ENCODE assay signal across 8 cellular contexts in genomic region chr9:75892168-75892901, GRCh38. TPM values are rescaled to one million over a fixed set of nuclear protein-coding genes. Genes with fewer than 3 reads are reported as not detected.
DNase-seq lines count a peak whose midpoint lies in the region; FAIRE-seq and TF ChIP-seq lines count a peak whose summit lies in the region.

No MANE protein-coding gene starts in this region.

- WGBS in ectodermal cell, 2 experiments, result 0 to 1% methylated on average over 31 to 35 of the region's 35 CpGs

- BruUV-seq in Caco-2 (replicated peaks; lab: Mats Ljungman, UMichigan), result no TSS peak

- H3K27ac Mint-ChIP-seq in Caco-2 (ENCODE audit: unreplicated experiment) (peak overlapping the region; percentile 73), mesothelial cell of epicardium (peak overlapping the region; percentile 54)

- H3K4me1 ChIP-seq in Caco-2 (no peaks in the 10 kb centered on the region), ectodermal cell (ENCODE audit: control insufficient read depth, insufficient read depth, low read length) (peaks cover 3% of the 10 kb centered on the region), subcutaneous abdominal adipose tissue (ENCODE audit: control insufficient read depth in 5 of 5, insufficient read depth in 5 of 5, low read length in 5 of 5) (peaks cover 0 to 61% (median 51%) of the 10 kb centered on the region in 5 donors)

- H3K27me3 Mint-ChIP-seq in Caco-2 (ENCODE audit: insufficient read depth, unreplicated experiment) (no peaks in the 10 kb centered on the region), mesothelial cell of epicardium (ENCODE audit: low read depth) (peaks cover 26% of the 10 kb centered on the region)

- DNase-seq in Caco-2 (peak; percentile 26 to 49), SW480 (ENCODE audit: low spot score) (peak; percentile 82), mesothelial cell of epicardium (ENCODE audit: low spot score in 2 of 2, unreplicated experiment in 2 of 2) (peak; percentile 23 to 60), GM12891 (ENCODE audit: insufficient read length, low spot score) (no peak), DMS79 treated with DMSO at 0.1 percent for 48 hours (lab: John Stamatoyannopoulos, UW) (no peak), GM19240 (ENCODE audit: insufficient read length, low spot score) (no peak)

- H3K4me1 Mint-ChIP-seq in Caco-2 (ENCODE audit: low read depth, unreplicated experiment) (no peaks in the 10 kb centered on the region), mesothelial cell of epicardium (peaks cover 59% of the 10 kb centered on the region)

- no peak for TF ChIP-seq POLR2A in GM12891 (IDR thresholded peaks at IDR 0.05; ENCODE audit: low read depth, low read length)

- POLR2A ChIA-PET in Caco-2 (lab: Charles Lee), result no interaction called here

- H3K4me3 Mint-ChIP-seq in Caco-2 (ENCODE audit: unreplicated experiment), result peak overlapping the region; percentile 84
- peak overlapping the region; percentile 87 for H3K4me3 Mint-ChIP-seq in mesothelial cell of epicardium

- intact Hi-C loops in Caco-2 (cut with micrococcal nuclease; ENCODE audit: unreplicated experiment), result loop anchor here (10.0 kb wide), 1 partner anchor 62 kb away; no protein-coding TSS in a partner anchor

- H3K9me3 Mint-ChIP-seq in Caco-2 (ENCODE audit: unreplicated experiment) (no peaks in the 10 kb centered on the region), mesothelial cell of epicardium (no peaks in the 10 kb centered on the region)

- H3K4me3 ChIP-seq in Caco-2 (ENCODE audit: low read depth, low read length), result peak overlapping the region; percentile 58
- H3K4me3 ChIP-seq in ectodermal cell (ENCODE audit: insufficient read depth, low read depth, low read length), result peak overlapping the region; percentile 84
- H3K4me3 ChIP-seq in subcutaneous abdominal adipose tissue (ENCODE audit: low read depth in 1 of 5, low read length in 5 of 5), result peak overlapping the region; percentile 78 to 99 (median 94)

- H3K36me3 ChIP-seq in Caco-2 (ENCODE audit: control insufficient read depth, insufficient read depth, low read length), result no peaks in the 10 kb centered on the region
- H3K36me3 ChIP-seq in ectodermal cell (ENCODE audit: control insufficient read depth, insufficient read depth, low read length), result no peaks in the 10 kb centered on the region
- no peaks in the 10 kb centered on the region for H3K36me3 ChIP-seq in subcutaneous abdominal adipose tissue (ENCODE audit: control insufficient read depth in 5 of 5, insufficient read depth in 5 of 5, low read length in 5 of 5)

- H3K9me3 ChIP-seq in Caco-2 (no peaks in the 10 kb centered on the region), ectodermal cell (ENCODE audit: control insufficient read depth, low read length) (no peaks in the 10 kb centered on the region), subcutaneous abdominal adipose tissue (ENCODE audit: control insufficient read depth in 5 of 5, low read length in 5 of 5) (no peaks in the 10 kb centered on the region)

- H3K27me3 ChIP-seq in Caco-2 (replicated peaks; ENCODE audit: control insufficient read depth, insufficient read depth, low read length), result no peaks in the 10 kb centered on the region
- peaks cover 39% of the 10 kb centered on the region for H3K27me3 ChIP-seq in ectodermal cell (ENCODE audit: control insufficient read depth, insufficient read depth, low read length, poor library complexity, severe bottlenecking)
- no peaks in the 10 kb centered on the region for H3K27me3 ChIP-seq in subcutaneous abdominal adipose tissue (ENCODE audit: control insufficient read depth in 5 of 5, insufficient read depth in 4 of 5, low read length in 5 of 5)

- TF ChIP-seq CTCF in Caco-2 (IDR thresholded peaks at IDR 0.05; ENCODE audit: insufficient read depth in 1 of 2, low read depth in 1 of 2, low read length in 1 of 2, severe bottlenecking in 1 of 2, unreplicated experiment in 1 of 2) (no peak), mesothelial cell of epicardium (IDR thresholded peaks at IDR 0.05; ENCODE audit: unreplicated experiment) (no peak)

- no peak for FAIRE-seq in GM12891 (lab: Jason Lieb, UNC)

- CTCF ChIA-PET in Caco-2 (lab: Charles Lee), result no interaction called here

- H3K9ac ChIP-seq in subcutaneous abdominal adipose tissue (ENCODE audit: low read length in 5 of 5), result peak overlapping the region in 4 of 5 donors; percentile 70 to 88 (median 82)

- H3K27ac ChIP-seq in ectodermal cell (ENCODE audit: insufficient read depth, low read depth, low read length, poor library complexity, severe bottlenecking) (no peak overlapping the region), subcutaneous abdominal adipose tissue (ENCODE audit: low read depth, low read length) (peak overlapping the region; percentile 27)

- H3K36me3 Mint-ChIP-seq in Caco-2 (ENCODE audit: insufficient read depth, unreplicated experiment) (no peaks in the 10 kb centered on the region), mesothelial cell of epicardium (no peaks in the 10 kb centered on the region)

TF ChIP-seq in GM12891, 5 proteins besides CTCF, POLR2A, EP300 and RAD21:
- TF ChIP-seq TAF1 (IDR thresholded peaks at IDR 0.05; ENCODE audit: low read depth, low read length), result no peak
- no peak for TF ChIP-seq POLR2AphosphoS5 (IDR thresholded peaks at IDR 0.05; ENCODE audit: low read depth, low read length)
- no peak for TF ChIP-seq POU2F2 (IDR thresholded peaks at IDR 0.05; ENCODE audit: low read depth, low read length)
- TF ChIP-seq SPI1 (IDR thresholded peaks at IDR 0.05; ENCODE audit: low read depth, low read length), result no peak
- no peak for TF ChIP-seq PAX5 (IDR thresholded peaks at IDR 0.05; ENCODE audit: insufficient read depth, low read length, severe bottlenecking)

RNA-seq across cellular contexts. Expression of gene PCSK5, which starts 1.9 kb away (rescaled TPM):
- 10.9 and 13.0 TPM in 2 replicates for total RNA-seq in Caco-2 (2022)
- polyA plus RNA-seq in ectodermal cell (2013, experiment 1 of 4), result 10.7 TPM
- 11.7 TPM for polyA plus RNA-seq in ectodermal cell (2013, experiment 2 of 4)
- 8.5 TPM for polyA plus RNA-seq in ectodermal cell (2013, experiment 3 of 4)
- 9.9 TPM for polyA plus RNA-seq in ectodermal cell (2013, experiment 4 of 4)
- total RNA-seq in mesothelial cell of epicardium, result 13.5 to 15.7 TPM (median 14.6 TPM) in 3 replicates
- not detected for polyA plus RNA-seq in GM12891 (2012; ENCODE audit: low read depth, missing spikeins)

Comparison
In these comparisons a context has a peak if more than half of its experiments do, and no peak if none do; other contexts are left out.
1. DNase-seq: peak in Caco-2 (2 of 2), SW480 (single experiment) and mesothelial cell of epicardium (2 of 2); none in GM12891 (single experiment), DMS79 treated with DMSO at 0.1 percent for 48 hours (single experiment) and GM19240 (single experiment).
2. Peak in every context shown above with its lines, with median percentiles within 50 percentile points of each other: H3K4me3 ChIP-seq.